Comparison of ENCODE assay signal across 10 cellular contexts in the genomic region with DNA sequence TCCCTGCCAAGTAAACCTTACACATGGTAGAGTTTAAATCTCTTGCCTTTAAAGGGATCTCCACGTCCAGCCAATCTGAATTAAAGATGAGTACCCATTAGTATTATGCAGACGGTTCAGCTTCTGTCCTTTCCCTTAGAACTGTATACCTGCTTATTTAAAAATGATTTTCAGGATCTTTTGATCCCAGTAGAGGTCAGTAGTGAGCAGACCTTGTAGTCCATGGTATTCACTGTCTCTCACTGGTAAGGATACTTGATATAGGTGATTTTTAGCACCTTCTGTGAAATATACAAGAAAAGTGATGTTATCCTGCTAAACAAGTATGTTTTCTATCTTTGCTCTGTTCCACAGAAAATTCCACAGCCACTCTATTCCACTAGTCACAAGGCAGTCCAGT.
DNase-seq lines count a peak whose midpoint lies in the region; ATAC-seq and TF ChIP-seq lines count a peak whose summit lies in the region.
"Had no signal": no experiment of that assay in that cellular context is flagged by ENCODE, and none has a peak within 500 bp of the region (broad histone marks: within the 10 kb centered on the region; RNA-seq: fewer than 3 reads in every experiment).

No MANE protein-coding gene starts in this region.

- H3K9me3 Mint-ChIP-seq in activated naive CD8-positive, alpha-beta T cell treated with anti-CD3 and anti-CD28 coated beads for 36 hours, result no peaks in the 10 kb centered on the region

- H3K27me3 ChIP-seq in RWPE2 (ENCODE audit: insufficient read depth, poor library complexity, severe bottlenecking) (no peaks in the 10 kb centered on the region), suprapubic skin (no peaks in the 10 kb centered on the region)
- H3K27me3 ChIP-seq: SJSA1 had no signal

- 43% methylated on average over 2 of the region's 2 CpGs for WGBS in suprapubic skin

- H3K36me3 ChIP-seq in RWPE2 (ENCODE audit: low read depth) (no peaks in the 10 kb centered on the region), suprapubic skin (no peaks in the 10 kb centered on the region)
- H3K36me3 ChIP-seq: SJSA1 had no signal

- no peaks in the 10 kb centered on the region for H3K4me1 Mint-ChIP-seq in activated naive CD8-positive, alpha-beta T cell treated with anti-CD3 and anti-CD28 coated beads for 36 hours

- H3K9me3 ChIP-seq in RWPE2 (ENCODE audit: severe bottlenecking) (no peaks in the 10 kb centered on the region), suprapubic skin (no peaks in the 10 kb centered on the region)
- H3K9me3 ChIP-seq: SJSA1 had no signal

- H3K27ac ChIP-seq in RWPE2 (ENCODE audit: poor library complexity, severe bottlenecking), result no peak overlapping the region
- no peak overlapping the region for H3K27ac ChIP-seq in suprapubic skin
- H3K27ac ChIP-seq: SJSA1 had no signal

- no peak overlapping the region for H3K4me3 Mint-ChIP-seq in activated naive CD8-positive, alpha-beta T cell treated with anti-CD3 and anti-CD28 coated beads for 36 hours

- no peak overlapping the region for H3K27ac Mint-ChIP-seq in activated naive CD8-positive, alpha-beta T cell treated with anti-CD3 and anti-CD28 coated beads for 36 hours

- no peak for TF ChIP-seq EP300 in suprapubic skin (IDR thresholded peaks at IDR 0.05)

- DNase-seq in D341Med (ENCODE audit: low spot score) (peak; percentile 12), GM20000 (ENCODE audit: low spot score) (peak; percentile 8), HT-29 (ENCODE audit: low spot score) (peak; percentile 83), RWPE2 (ENCODE audit: low spot score) (no peak), foreskin melanocyte (peak; percentile 32), superior temporal gyrus (ENCODE audit: extremely low spot score) (peak; percentile 52), suprapubic skin (ENCODE audit: low spot score in 2 of 2) (no peak)
- DNase-seq in activated naive CD8-positive, alpha-beta T cell treated with anti-CD3 and anti-CD28 coated beads for 36 hours, result no peak

- TF ChIP-seq CTCF in GM20000 (IDR thresholded peaks at IDR 0.05; ENCODE audit: extremely low read depth, missing control alignments), result peak; percentile 35
- peak; percentile 69 for TF ChIP-seq CTCF in RWPE2 (IDR thresholded peaks at IDR 0.05; ENCODE audit: poor library complexity, severe bottlenecking)
- TF ChIP-seq CTCF in suprapubic skin (IDR thresholded peaks at IDR 0.05), result peak in 1 of 2 donors; percentile 29

- H3K4me3 ChIP-seq in RWPE2 (ENCODE audit: severe bottlenecking), result no peak overlapping the region
- no peak overlapping the region for H3K4me3 ChIP-seq in suprapubic skin
- H3K4me3 ChIP-seq: SJSA1, skin epidermis had no signal

- no peaks in the 10 kb centered on the region for H3K36me3 Mint-ChIP-seq in activated naive CD8-positive, alpha-beta T cell treated with anti-CD3 and anti-CD28 coated beads for 36 hours

- H3K27me3 Mint-ChIP-seq in activated naive CD8-positive, alpha-beta T cell treated with anti-CD3 and anti-CD28 coated beads for 36 hours, result no peaks in the 10 kb centered on the region

- H3K4me1 ChIP-seq in RWPE2 (ENCODE audit: insufficient read depth, poor library complexity, severe bottlenecking) (no peaks in the 10 kb centered on the region), suprapubic skin (peaks cover 5% of the 10 kb centered on the region)
- H3K4me1 ChIP-seq: SJSA1 had no signal

- TF ChIP-seq POLR2A in suprapubic skin (IDR thresholded peaks at IDR 0.05), result no peak

- ATAC-seq in RWPE2 (ENCODE audit: low read depth), result peak; percentile 88

Comparison
In these comparisons a context has a peak if more than half of its experiments do, and no peak if none do; other contexts are left out.
1. DNase-seq: peak in D341Med (single experiment), GM20000 (single experiment), HT-29 (single experiment), foreskin melanocyte (single experiment) and superior temporal gyrus (single experiment); none in RWPE2 (single experiment), suprapubic skin (0 of 2) and activated naive CD8-positive, alpha-beta T cell treated with anti-CD3 and anti-CD28 coated beads for 36 hours (single experiment).